In genomic region chr1:67685558-67686271, GRCh38 we compare ENCODE assay signal across 8 cellular contexts. TPM values are rescaled to one million over a fixed set of nuclear protein-coding genes. Genes with fewer than 3 reads are reported as not detected.
DNase-seq lines count a peak whose midpoint lies in the region; ATAC-seq and TF ChIP-seq lines count a peak whose summit lies in the region.

No MANE protein-coding gene starts in this region.

- H3K4me3 ChIP-seq in AG09309 (ENCODE audit: control insufficient read depth, low read depth, low read length) (peak overlapping the region; percentile 98), hepatocyte (peak overlapping the region; percentile 88), skeletal muscle satellite cell (ENCODE audit: low read length) (peak overlapping the region; percentile 90)

- no peaks in the 10 kb centered on the region for H3K9me2 ChIP-seq in hepatocyte (replicated peaks; ENCODE audit: insufficient read depth)

- H3K27me3 ChIP-seq in hepatocyte (no peaks in the 10 kb centered on the region), skeletal muscle satellite cell (ENCODE audit: control insufficient read depth, insufficient read depth, low read length) (no peaks in the 10 kb centered on the region)

- peaks cover 12% of the 10 kb centered on the region for H3K79me2 ChIP-seq in hepatocyte

- DNase-seq in AG09309 (ENCODE audit: low read depth) (no peak), T follicular helper cell (ENCODE audit: low read depth) (peak; percentile 32), hepatocyte (ENCODE audit: low spot score) (peak; percentile 69), NCI-H1048 (lab: John Stamatoyannopoulos, UW) (no peak)

- WGBS in adipose tissue, 3 donors = 0 to 1% (median 1%) methylated on average over 63 to 66 of the region's 66 CpGs
- 2% methylated on average over 29 of the region's 66 CpGs for WGBS in hepatocyte (ENCODE audit: low lambda C conversion rate, missing lambda C conversion rate)

- ATAC-seq in GM19023 (IDR thresholded peaks at IDR 0.05; ENCODE audit: unreplicated experiment) = peak; percentile 12
- peak; percentile 5 for ATAC-seq in HG03196 (IDR thresholded peaks at IDR 0.05; ENCODE audit: unreplicated experiment)

- peak overlapping the region; percentile 76 for H3K4me2 ChIP-seq in hepatocyte
- peak overlapping the region; percentile 92 for H3K4me2 ChIP-seq in skeletal muscle satellite cell (ENCODE audit: low read length)

- H3K36me3 ChIP-seq in hepatocyte (replicated peaks; ENCODE audit: insufficient read depth, low read depth) (no peaks in the 10 kb centered on the region), skeletal muscle satellite cell (ENCODE audit: insufficient read depth, low read length) (peaks cover 31% of the 10 kb centered on the region)

- peaks cover 3% of the 10 kb centered on the region for H4K20me1 ChIP-seq in hepatocyte (ENCODE audit: insufficient read depth, poor library complexity, severe bottlenecking)

- H2AFZ ChIP-seq in hepatocyte = peak overlapping the region; percentile 33

- no peaks in the 10 kb centered on the region for H3K9me3 ChIP-seq in hepatocyte (ENCODE audit: low read depth)
- no peaks in the 10 kb centered on the region for H3K9me3 ChIP-seq in skeletal muscle satellite cell (replicated peaks; ENCODE audit: low read length)

- peaks cover 15% of the 10 kb centered on the region for H3K4me1 ChIP-seq in hepatocyte (ENCODE audit: insufficient read depth)
- peaks cover 38% of the 10 kb centered on the region for H3K4me1 ChIP-seq in skeletal muscle satellite cell (ENCODE audit: control insufficient read depth, insufficient read depth, low read length)

- TF ChIP-seq CTCF in AG09309 (IDR thresholded peaks at IDR 0.05; ENCODE audit: control insufficient read depth, insufficient read depth, low read depth, low read length, missing control alignments) (no peak), hepatocyte (IDR thresholded peaks at IDR 0.05; ENCODE audit: poor library complexity) (no peak)

- H3K27ac ChIP-seq in adipose tissue (ENCODE audit: low read depth, low read length) (peak overlapping the region; percentile 89), hepatocyte (peak overlapping the region; percentile 98)

- H3K9ac ChIP-seq in skeletal muscle satellite cell (ENCODE audit: low read depth, low read length) = peak overlapping the region; percentile 97

RNA-seq across cellular contexts. Expression of gene GADD45A, which starts 0.7 kb away (rescaled TPM):
- polyA plus RNA-seq in adipose tissue = 100 to 1,000 TPM in 1 of 3 donors, 10 to 100 TPM in 2; 16.2 to 276 (median 36.1) TPM
- total RNA-seq in hepatocyte = 90.5 and 93.1 TPM in 2 replicates
- 175 and 178 TPM in 2 replicates for polyA plus RNA-seq in hepatocyte
- 22.9 and 30.2 TPM in 2 replicates for total RNA-seq in skeletal muscle satellite cell (2012; rRNA removed)

Comparison
In these comparisons a context has a peak if more than half of its experiments do, and no peak if none do; other contexts are left out.
1. DNase-seq: peak in T follicular helper cell (single experiment) and hepatocyte (single experiment); none in AG09309 (single experiment) and NCI-H1048 (single experiment).
2. Peak in every context shown above with its lines, with median percentiles within 50 percentile points of each other: H3K4me3 ChIP-seq.